Comparison of ENCODE assay signal across 9 cellular contexts in genomic region chr2:228048838-228049490, GRCh38.
DNase-seq lines count a peak whose midpoint lies in the region; ATAC-seq and TF ChIP-seq lines count a peak whose summit lies in the region.
"Had no signal": no experiment of that assay in that cellular context is flagged by ENCODE, and none has a peak within 500 bp of the region (broad histone marks: within the 10 kb centered on the region; RNA-seq: fewer than 3 reads in every experiment).

No MANE protein-coding gene starts in this region.

- TF ChIP-seq CTCF in endodermal cell (conservative IDR thresholded peaks at IDR 0.05) = peak; percentile 86
- TF ChIP-seq CTCF in ovary (IDR thresholded peaks at IDR 0.05) = no peak

- no peak overlapping the region for H3K4me3 Mint-ChIP-seq in endodermal cell

- H3K27me3 ChIP-seq in endodermal cell (ENCODE audit: control insufficient read depth, insufficient read depth, low read length, poor library complexity, severe bottlenecking) = no peaks in the 10 kb centered on the region
- no peaks in the 10 kb centered on the region for H3K27me3 ChIP-seq in ovary
- no peaks in the 10 kb centered on the region for H3K27me3 ChIP-seq in effector memory CD4-positive, alpha-beta T cell (replicated peaks; ENCODE audit: control insufficient read depth, insufficient read depth, low read length, poor library complexity, severe bottlenecking)
- H3K27me3 ChIP-seq: neutrophil had no signal

- H3K4me3 ChIP-seq in endodermal cell (ENCODE audit: low read length) (no peak overlapping the region), ovary (no peak overlapping the region)
- no peak overlapping the region for H3K4me3 ChIP-seq in effector memory CD4-positive, alpha-beta T cell (ENCODE audit: insufficient read depth, low read depth, low read length, poor library complexity, severe bottlenecking)

- H3K9ac ChIP-seq in endodermal cell (ENCODE audit: extremely low read depth, low read length, poor library complexity, severe bottlenecking) = no peak overlapping the region

- H3K4me1 Mint-ChIP-seq in endodermal cell = peaks cover 6% of the 10 kb centered on the region

- H3K36me3 ChIP-seq in endodermal cell (ENCODE audit: control insufficient read depth, insufficient read depth, low read length) = no peaks in the 10 kb centered on the region
- H3K36me3 ChIP-seq in ovary = no peaks in the 10 kb centered on the region
- H3K36me3 ChIP-seq in effector memory CD4-positive, alpha-beta T cell (ENCODE audit: control insufficient read depth, insufficient read depth, low read length) = no peaks in the 10 kb centered on the region
- H3K36me3 ChIP-seq: neutrophil had no signal

- peak; percentile 84 for ATAC-seq in HG02885 (IDR thresholded peaks at IDR 0.05; ENCODE audit: poor library complexity, unreplicated experiment)

- H3K27me3 Mint-ChIP-seq in endodermal cell (ENCODE audit: insufficient read depth) = peaks cover 2% of the 10 kb centered on the region

- WGBS in endodermal cell (ENCODE audit: insufficient coverage in 1 of 2, insufficient read length in 1 of 2), 2 experiments = 28 to 31% methylated on average over 5 of the region's 5 CpGs
- 28 to 38% (median 28%) methylated on average over 5 of the region's 5 CpGs for WGBS in ovary, 3 donors

- DNase-seq in EL = peak; percentile 73
- DNase-seq in NCI-H69 (lab: John Stamatoyannopoulos, UW) = peak; percentile 24
- peak; percentile 77 for DNase-seq in endodermal cell
- peak; percentile 27 for DNase-seq in midbrain (lab: John Stamatoyannopoulos, UW)
- no peak for DNase-seq in activated CD4-positive, alpha-beta T cell treated with anti-CD3 and anti-CD28 coated beads for 4 hours
- no peak for DNase-seq in ovary
- DNase-seq in effector memory CD4-positive, alpha-beta T cell = no peak

- H3K27ac ChIP-seq in endodermal cell (ENCODE audit: low read depth, low read length) = no peak overlapping the region
- no peak overlapping the region for H3K27ac ChIP-seq in ovary
- no peak overlapping the region for H3K27ac ChIP-seq in effector memory CD4-positive, alpha-beta T cell (ENCODE audit: insufficient read depth, low read length, poor library complexity, severe bottlenecking)
- H3K27ac ChIP-seq: neutrophil had no signal

- no peaks in the 10 kb centered on the region for H3K36me3 Mint-ChIP-seq in endodermal cell (ENCODE audit: low read depth)

- no peak for TF ChIP-seq POLR2A in ovary (IDR thresholded peaks at IDR 0.05)

- H3K27ac Mint-ChIP-seq in endodermal cell = no peak overlapping the region

- no peaks in the 10 kb centered on the region for H3K9me3 Mint-ChIP-seq in endodermal cell

- H3K9me3 ChIP-seq in endodermal cell (ENCODE audit: control insufficient read depth, low read length) (no peaks in the 10 kb centered on the region), ovary (no peaks in the 10 kb centered on the region)
- no peaks in the 10 kb centered on the region for H3K9me3 ChIP-seq in effector memory CD4-positive, alpha-beta T cell (ENCODE audit: control insufficient read depth, low read length)
- H3K9me3 ChIP-seq: neutrophil had no signal

- intact Hi-C loops in ovary (cut with DNase I) = no loop called here

- no peak for TF ChIP-seq EP300 in ovary (IDR thresholded peaks at IDR 0.05)

- H3K4me1 ChIP-seq in endodermal cell (ENCODE audit: control insufficient read depth, insufficient read depth, low read length) (no peaks in the 10 kb centered on the region), ovary (ENCODE audit: insufficient read depth) (no peaks in the 10 kb centered on the region)
- no peaks in the 10 kb centered on the region for H3K4me1 ChIP-seq in effector memory CD4-positive, alpha-beta T cell (ENCODE audit: control insufficient read depth, insufficient read depth, low read length, poor library complexity, severe bottlenecking)

Comparison
In these comparisons a context has a peak if more than half of its experiments do, and no peak if none do; other contexts are left out.
1. DNase-seq: peak in EL (single experiment), NCI-H69 (single experiment), endodermal cell (single experiment) and midbrain (single experiment); none in activated CD4-positive, alpha-beta T cell treated with anti-CD3 and anti-CD28 coated beads for 4 hours (0 of 2), ovary (0 of 5) and effector memory CD4-positive, alpha-beta T cell (0 of 3).